8 cellular contexts compared by ENCODE assay signal in genomic region chr11:65525659-65526480, GRCh38. TPM values are rescaled to one million over a fixed set of nuclear protein-coding genes. Genes with fewer than 3 reads are reported as not detected.
DNase-seq lines count a peak whose midpoint lies in the region; ATAC-seq and TF ChIP-seq lines count a peak whose summit lies in the region.

No MANE protein-coding gene starts in this region.

- TF ChIP-seq CTCF in mammary epithelial cell (conservative IDR thresholded peaks at IDR 0.05 in 1 of 2, IDR thresholded peaks at IDR 0.05 in 1 of 2; ENCODE audit: extremely low read depth in 1 of 2, insufficient read depth in 1 of 2, low read depth in 1 of 2, low read length in 2 of 2) (no peak), uterus (IDR thresholded peaks at IDR 0.05) (no peak)

- peak overlapping the region; percentile 89 for H3K4me2 ChIP-seq in mammary epithelial cell (ENCODE audit: insufficient read depth, low read depth, low read length)

- in situ Hi-C loops in mammary epithelial cell (cut with MboI; ENCODE audit: low sequenced_read_pairs in 2 of 2): no loop called here

- CTCF ChIA-PET in mammary epithelial cell (lab: Charles Lee; ENCODE audit: low non-redundant PET): no interaction called here

- peak overlapping the region; percentile 72 for H3K9ac ChIP-seq in mammary epithelial cell (ENCODE audit: insufficient read depth, low read length)

- H3K36me3 ChIP-seq in mammary epithelial cell (ENCODE audit: insufficient read depth, low read length): peaks cover 18% of the 10 kb centered on the region
- H3K36me3 ChIP-seq in uterus: no peaks in the 10 kb centered on the region

- dilution Hi-C loops in mammary epithelial cell (cut with HindIII; ENCODE audit: low sequenced_read_pairs): no loop called here

- peak; percentile 42 for DNase-seq in Right ventricle myocardium superior
- no peak for DNase-seq in left cardiac atrium
- no peak for DNase-seq in mammary epithelial cell
- DNase-seq in uterus: no peak
- DNase-seq in NCI-H446 (lab: John Stamatoyannopoulos, UW): no peak
- DNase-seq in EL: no peak

- TF ChIP-seq POLR2A in uterus (IDR thresholded peaks at IDR 0.05): no peak

- no peaks in the 10 kb centered on the region for H3K9me3 ChIP-seq in mammary epithelial cell (replicated peaks; ENCODE audit: insufficient read depth, low read length)
- no peaks in the 10 kb centered on the region for H3K9me3 ChIP-seq in mononuclear cell (ENCODE audit: low read depth, low read length)
- no peaks in the 10 kb centered on the region for H3K9me3 ChIP-seq in uterus

- WGBS in mammary epithelial cell (ENCODE audit: low coverage, missing lambda C conversion rate): 56% methylated on average over 15 of the region's 26 CpGs

- peak overlapping the region; percentile 82 for H2AFZ ChIP-seq in mammary epithelial cell (ENCODE audit: low read depth, low read length)

- H3K4me1 ChIP-seq in mammary epithelial cell (ENCODE audit: insufficient read depth, low read length) (peaks cover 14% of the 10 kb centered on the region), mononuclear cell (ENCODE audit: insufficient read depth, low read length) (peaks cover 43% of the 10 kb centered on the region), uterus (peaks cover 3 to 10% of the 10 kb centered on the region in 2 donors)

- intact Hi-C loops in Right ventricle myocardium superior (cut with DNase I) (no loop called here), left cardiac atrium (cut with DNase I) (no loop called here), mammary epithelial cell (cut with micrococcal nuclease) (no loop called here), uterus (cut with DNase I; ENCODE audit: low total_unique reads) (no loop called here)

- ATAC-seq in Right ventricle myocardium superior (ENCODE audit: poor library complexity): no peak
- ATAC-seq in left cardiac atrium: no peak
- no peak for ATAC-seq in GM19397 (IDR thresholded peaks at IDR 0.05; ENCODE audit: unreplicated experiment)

- H3K27ac ChIP-seq in mammary epithelial cell (ENCODE audit: insufficient read depth, low read depth, low read length) (peak overlapping the region; percentile 40), uterus (peak overlapping the region; percentile 85 to 89)

- peak overlapping the region; percentile 77 to 79 (median 79) for H3K4me3 ChIP-seq in mammary epithelial cell (replicated peaks in 1 of 3; ENCODE audit: insufficient read depth in 1 of 3, low read depth in 2 of 3, low read length in 3 of 3)
- H3K4me3 ChIP-seq in mononuclear cell (ENCODE audit: low read length): peak overlapping the region; percentile 69
- peak overlapping the region; percentile 75 to 81 for H3K4me3 ChIP-seq in uterus

- no TSS peak for BruUV-seq in mammary epithelial cell (replicated peaks; lab: Mats Ljungman, UMichigan)

- peaks cover 23% of the 10 kb centered on the region for H3K79me2 ChIP-seq in mammary epithelial cell (ENCODE audit: insufficient read depth, low read length)

- no peaks in the 10 kb centered on the region for H4K20me1 ChIP-seq in mammary epithelial cell (ENCODE audit: insufficient read depth, low read length)

- H3K27me3 ChIP-seq in mammary epithelial cell (ENCODE audit: insufficient read depth, low read length) (no peaks in the 10 kb centered on the region), mononuclear cell (ENCODE audit: insufficient read depth, low read length) (no peaks in the 10 kb centered on the region), uterus (no peaks in the 10 kb centered on the region)

RNA-seq across cellular contexts. Expression of gene SCYL1, which starts 1.0 kb away (rescaled TPM):
- 60.5 TPM for total RNA-seq in Right ventricle myocardium superior
- 10 to 100 TPM; 51.5 to 67.3 TPM for total RNA-seq in left cardiac atrium
- 10 to 100 TPM; 66.0 to 75.0 TPM for total RNA-seq in mammary epithelial cell
- 64.8 TPM for polyA plus RNA-seq in mammary epithelial cell
- 45.1 TPM for polyA minus RNA-seq in mammary epithelial cell
- total RNA-seq in mononuclear cell: 36.4 TPM
- 100 to 1,000 TPM in 1 of 4 donors, 10 to 100 TPM in 3; 28.8 to 101 (median 70.1) TPM for total RNA-seq in uterus

RNA-seq across cellular contexts. Expression of gene MALAT1, which starts 27.0 kb away (rescaled TPM):
- 5,573 TPM for total RNA-seq in Right ventricle myocardium superior
- 1,000 to 10,000 TPM; 4,098 to 7,342 TPM for total RNA-seq in left cardiac atrium
- total RNA-seq in mammary epithelial cell: over 10,000 TPM in 1 of 2 donors, 1,000 to 10,000 TPM in 1; 9,320 to 20,636 TPM
- polyA plus RNA-seq in mammary epithelial cell: 211 TPM
- 7,117 TPM for polyA minus RNA-seq in mammary epithelial cell
- total RNA-seq in mononuclear cell: 22,943 TPM
- total RNA-seq in uterus: over 10,000 TPM in 3 of 4 donors, 1,000 to 10,000 TPM in 1; 6,732 to 19,335 (median 13,886) TPM

RNA-seq across cellular contexts. Expression of gene LTBP3, which starts 32.3 kb away (rescaled TPM):
- total RNA-seq in Right ventricle myocardium superior (73.4 TPM), left cardiac atrium (10 to 100 TPM; 85.6 to 96.2 TPM), mammary epithelial cell (10 to 100 TPM; 21.0 to 42.5 TPM), mononuclear cell (25.6 TPM), uterus (100 to 1,000 TPM; 131 to 240 (median 217) TPM)
- 46.5 TPM for polyA plus RNA-seq in mammary epithelial cell
- 38.3 TPM for polyA minus RNA-seq in mammary epithelial cell

RNA-seq across cellular contexts. Expression of gene ZNRD2, which starts 44.4 kb away (rescaled TPM):
- total RNA-seq in Right ventricle myocardium superior: 23.2 TPM
- 10 to 100 TPM; 24.6 to 35.0 TPM for total RNA-seq in left cardiac atrium
- 10 to 100 TPM; 35.2 to 52.8 TPM for total RNA-seq in mammary epithelial cell
- polyA plus RNA-seq in mammary epithelial cell: 60.2 TPM
- 6.7 TPM for polyA minus RNA-seq in mammary epithelial cell
- total RNA-seq in mononuclear cell: 16.8 TPM
- total RNA-seq in uterus: 10 to 100 TPM; 12.3 to 42.6 (median 31.6) TPM

RNA-seq across cellular contexts. Expression of gene FAM89B, which starts 46.5 kb away (rescaled TPM):
- total RNA-seq in Right ventricle myocardium superior (36.1 TPM), left cardiac atrium (10 to 100 TPM; 33.5 to 34.5 TPM), mammary epithelial cell (10 to 100 TPM; 21.2 to 35.1 TPM), mononuclear cell (18.1 TPM), uterus (10 to 100 TPM; 13.9 to 83.0 (median 40.8) TPM)
- polyA plus RNA-seq in mammary epithelial cell: 26.0 TPM
- polyA minus RNA-seq in mammary epithelial cell: 27.4 TPM
